9 cellular contexts compared by ENCODE assay signal in genomic region chr4:36242629-36243354, GRCh38. TPM values are rescaled to one million over a fixed set of nuclear protein-coding genes. Genes with fewer than 3 reads are reported as not detected.
DNase-seq lines count a peak whose midpoint lies in the region; ATAC-seq, FAIRE-seq and TF ChIP-seq lines count a peak whose summit lies in the region.
"Had no signal": no experiment of that assay in that cellular context is flagged by ENCODE, and none has a peak within 500 bp of the region (broad histone marks: within the 10 kb centered on the region; RNA-seq: fewer than 3 reads in every experiment).

No MANE protein-coding gene starts in this region.

- H3K4me2 ChIP-seq in A549: 0 out of 3 replicates have a peak overlapping the region, but pooled peaks have one; percentile 88

- no peak overlapping the region for H3K4me3 ChIP-seq in A549
- H3K4me3 ChIP-seq in Jurkat, Clone E6-1 (ENCODE audit: low read length): peak overlapping the region; percentile 76
- H3K4me3 ChIP-seq in muscle layer of duodenum (ENCODE audit: low read depth in 1 of 2, low read length in 2 of 2): peak overlapping the region; percentile 75 to 76

- H3K9me3 ChIP-seq in A549: no peaks in the 10 kb centered on the region
- no peaks in the 10 kb centered on the region for H3K9me3 ChIP-seq in muscle layer of duodenum (ENCODE audit: control insufficient read depth in 1 of 2, low read length in 2 of 2)
- H3K9me3 ChIP-seq: right atrium auricular region had no signal

- no peaks in the 10 kb centered on the region for H3K36me3 ChIP-seq in muscle layer of duodenum (ENCODE audit: control insufficient read depth in 1 of 2, insufficient read depth in 2 of 2, low read length in 2 of 2)
- H3K36me3 ChIP-seq: right atrium auricular region had no signal

- POLR2A ChIA-PET in A549 (lab: Yijun Ruan, JAX) (no interaction called here), GM10248 (lab: Yijun Ruan, JAX) (interaction anchor here (0.7 kb wide), 2 partner anchors 16 to 72 kb away, joined by 3 read pairs; no protein-coding TSS in a partner anchor)

- no peak for TF ChIP-seq RAD21 in A549 (conservative IDR thresholded peaks at IDR 0.05 in 1 of 2, IDR thresholded peaks at IDR 0.05 in 1 of 2)

- no peak for FAIRE-seq in A549 (lab: Jason Lieb, UNC)

- TF ChIP-seq CTCF in A549 (IDR thresholded peaks at IDR 0.05) (no peak), GM10248 (IDR thresholded peaks at IDR 0.05; ENCODE audit: control extremely low read depth, extremely low read depth, low read depth, missing control alignments) (no peak)

- WGBS in A549 (ENCODE audit: missing lambda C conversion rate): 28% methylated on average over 7 of the region's 7 CpGs

- H3K27ac ChIP-seq in A549: no peak overlapping the region
- peak overlapping the region; percentile 80 for H3K27ac ChIP-seq in muscle layer of duodenum (ENCODE audit: low read length)

- no peak for TF ChIP-seq POLR2A in A549 (IDR thresholded peaks at IDR 0.05; ENCODE audit: low read length)

- TF ChIP-seq EP300 in A549 (IDR thresholded peaks at IDR 0.05): no peak

- ATAC-seq in A549 (no peak), HG03045 (IDR thresholded peaks at IDR 0.05; ENCODE audit: unreplicated experiment) (no peak), GM21515 (IDR thresholded peaks at IDR 0.05; ENCODE audit: unreplicated experiment) (no peak)

- CTCF ChIA-PET in A549 (lab: Yijun Ruan, JAX) (no interaction called here), GM10248 (lab: Yijun Ruan, JAX) (interaction anchor here (0.7 to 4.8 kb wide), 12 partner anchors 10 to 156 kb away, joined by 3 to 27 read pairs (median 4); no protein-coding TSS in a partner anchor)

- DNase-seq in A549 (ENCODE audit: low read depth in 1 of 2, low spot score in 1 of 2) (no peak), GM10248 (ENCODE audit: extremely low spot score) (no peak), NOMO-1 treated with dmso at 0.1 percent for 144 hours (lab: John Stamatoyannopoulos, UW; ENCODE audit: unreplicated experiment) (no peak)
- DNase-seq in Jurkat, Clone E6-1 (ENCODE audit: low read depth, low spot score): no peak
- DNase-seq in central memory CD4-positive, alpha-beta T cell: peak; percentile 7

- no peaks in the 10 kb centered on the region for H3K4me1 ChIP-seq in A549
- H3K4me1 ChIP-seq in muscle layer of duodenum (ENCODE audit: control insufficient read depth in 1 of 2, insufficient read depth in 2 of 2, low read length in 2 of 2): peaks cover 0 to 4% of the 10 kb centered on the region in 2 donors
- H3K4me1 ChIP-seq: right atrium auricular region had no signal

- no peaks in the 10 kb centered on the region for H3K27me3 ChIP-seq in muscle layer of duodenum (ENCODE audit: low read depth, low read length)

TF ChIP-seq in A549, 52 proteins besides CTCF, POLR2A, EP300 and RAD21:
- no peak for TF ChIP-seq REST (IDR thresholded peaks at IDR 0.05)
- TF ChIP-seq ELK1 (IDR thresholded peaks at IDR 0.05; ENCODE audit: low read depth, low read length): no peak
- TF ChIP-seq ZC3H11A (IDR thresholded peaks at IDR 0.05): no peak
- no peak for TF ChIP-seq BHLHE40 (IDR thresholded peaks at IDR 0.05; ENCODE audit: low read depth, low read length)
- TF ChIP-seq RCOR1 (IDR thresholded peaks at IDR 0.05; ENCODE audit: low read depth, low read length): no peak
- TF ChIP-seq JUNB (IDR thresholded peaks at IDR 0.05): no peak
- no peak for TF ChIP-seq ATOH8 (CRISPR knock-in tag; IDR thresholded peaks at IDR 0.05; ENCODE audit: low read depth)
- TF ChIP-seq FOSL2 (IDR thresholded peaks at IDR 0.05): no peak
- no peak for TF ChIP-seq FOSL2 (CRISPR knock-in tag; IDR thresholded peaks at IDR 0.05)
- no peak for TF ChIP-seq E2F6 (IDR thresholded peaks at IDR 0.05; ENCODE audit: borderline replicate concordance, low read depth)
- TF ChIP-seq HES2 (IDR thresholded peaks at IDR 0.05): no peak
- TF ChIP-seq ESRRA (IDR thresholded peaks at IDR 0.05; ENCODE audit: borderline replicate concordance, low read length): no peak
- TF ChIP-seq HOXA7 (CRISPR knock-in tag; IDR thresholded peaks at IDR 0.05): no peak
- TF ChIP-seq SREBF2 (IDR thresholded peaks at IDR 0.05): no peak
- no peak for TF ChIP-seq CHD4 (IDR thresholded peaks at IDR 0.05; ENCODE audit: borderline replicate concordance)
- TF ChIP-seq HEYL (CRISPR knock-in tag; IDR thresholded peaks at IDR 0.05): no peak
- TF ChIP-seq CHD2 (IDR thresholded peaks at IDR 0.05; ENCODE audit: low read length, partially characterized antibody): no peak
- no peak for TF ChIP-seq EHMT2 (IDR thresholded peaks at IDR 0.05; ENCODE audit: low read depth)
- no peak for TF ChIP-seq NR3C1 (IDR thresholded peaks at IDR 0.05)
- TF ChIP-seq TFCP2L1 (CRISPR knock-in tag; IDR thresholded peaks at IDR 0.05): no peak
- no peak for TF ChIP-seq ZNF302 (CRISPR knock-in tag; IDR thresholded peaks at IDR 0.05)

RNA-seq across cellular contexts. Expression of gene ARAP2, which starts 1.5 kb away (rescaled TPM):
- polyA plus RNA-seq in A549 (2011; rRNA removed) (0.57 and 0.75 TPM in 2 replicates), A549 (2017; fragmentation: RNase III; extraction: RNeasy Plus Mini Kit Qiagen cat#74134 plus additional on column Dnase treatment) (0.22 to 0.34 TPM (median 0.31 TPM) in 3 replicates)
- 0.06 and 0.07 TPM in 2 replicates for polyA plus RNA-seq in A549 (2012; cell fraction: cytosol; rRNA removed)
- polyA plus RNA-seq in A549 (2012; cell fraction: nucleus; rRNA removed): 0.04 and 0.05 TPM in 2 replicates
- polyA minus RNA-seq in A549 (2011; rRNA and poly(A)+ RNA removed): 0.83 and 0.92 TPM in 2 replicates
- polyA plus RNA-seq in Jurkat, Clone E6-1 (2012; ENCODE audit: insufficient read depth, insufficient read length): 4.0 TPM

RNA-seq across cellular contexts. Expression of gene DTHD1, which starts 38.6 kb away (rescaled TPM):
- polyA plus RNA-seq in A549 (2011; rRNA removed): not detected in 2 replicates
- not detected in 2 replicates for polyA plus RNA-seq in A549 (2012; cell fraction: cytosol; rRNA removed)
- polyA plus RNA-seq in A549 (2012; cell fraction: nucleus; rRNA removed): not detected in 2 replicates
- polyA plus RNA-seq in A549 (2017; fragmentation: RNase III; extraction: RNeasy Plus Mini Kit Qiagen cat#74134 plus additional on column Dnase treatment): not detected in 3 replicates
- not detected in 2 replicates for polyA minus RNA-seq in A549 (2011; rRNA and poly(A)+ RNA removed)
- not detected for polyA plus RNA-seq in Jurkat, Clone E6-1 (2012; ENCODE audit: insufficient read depth, insufficient read length)
